8 cellular contexts compared by ENCODE assay signal in the genomic region with DNA sequence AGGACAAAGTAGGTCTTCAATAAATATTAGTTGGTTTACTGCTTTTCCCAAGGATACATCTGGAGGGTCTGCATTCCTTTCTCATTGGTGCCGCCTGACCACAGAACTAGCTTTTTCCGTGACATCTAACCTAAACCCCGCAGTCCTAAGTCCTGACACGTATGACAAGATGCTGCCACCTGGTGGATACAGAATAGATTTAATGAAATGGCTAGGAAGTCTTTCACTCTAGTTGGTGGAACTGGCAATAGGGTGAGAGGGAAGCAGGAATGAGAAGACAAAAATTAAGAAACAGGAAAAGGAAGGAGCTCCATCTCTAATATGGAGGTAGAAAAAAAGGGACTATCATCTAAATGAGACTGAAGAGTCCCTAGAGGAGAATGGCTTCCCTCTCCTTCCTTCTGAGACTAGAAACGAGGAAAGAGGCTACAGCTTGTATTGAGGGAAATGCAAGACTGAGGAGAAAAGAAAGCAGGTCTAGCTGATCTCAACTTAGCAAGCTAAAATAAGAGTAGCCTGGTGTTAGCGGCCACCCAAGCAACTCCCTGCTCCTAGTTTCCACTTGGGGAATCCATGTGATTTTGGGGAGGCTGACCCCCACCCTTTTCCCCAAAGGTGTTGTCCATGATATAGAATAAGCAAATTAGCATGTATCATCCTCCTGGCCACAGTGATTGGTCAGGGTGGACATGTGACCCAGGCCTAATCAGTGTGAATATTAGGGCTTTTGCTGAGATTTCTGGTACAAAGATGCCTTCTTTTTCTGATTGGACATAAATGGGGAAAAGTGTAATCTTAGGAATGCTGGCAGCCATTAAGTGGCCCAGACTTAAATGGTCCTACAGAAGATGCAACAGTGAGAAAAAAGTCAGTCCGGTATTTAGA. TPM values are rescaled to one million over a fixed set of nuclear protein-coding genes. Genes with fewer than 3 reads are reported as not detected.
A peak's percentile ranks its signal among the peaks of the same experiment; 100 is the strongest.
DNase-seq lines count a peak whose midpoint lies in the region; ATAC-seq, FAIRE-seq and TF ChIP-seq lines count a peak whose summit lies in the region.

No MANE protein-coding gene starts in this region.

- TF ChIP-seq RAD21 in HepG2 (CRISPR knock-in tag; IDR thresholded peaks at IDR 0.05): peak; percentile 59; the same call in 1 of the 2 replicates

- H3K27ac ChIP-seq in HepG2 (ENCODE audit: extremely low read length, insufficient read depth, low read length): no peak overlapping the region

- no peaks in the 10 kb centered on the region for H3K9me3 ChIP-seq in HepG2 (ENCODE audit: low read length)

- DNase-seq in DMS 273 treated with DMSO at 0.1 percent for 48 hours (lab: John Stamatoyannopoulos, UW) (peak; percentile 100), NCI-H345 (lab: John Stamatoyannopoulos, UW) (peak; percentile 90), dermis blood vessel endothelial cell (peak; percentile 91), HepG2 (ENCODE audit: low spot score) (peak; percentile 85)
- peak; percentile 6 to 29 for DNase-seq in stimulated activated CD8-positive, alpha-beta memory T cell treated with anti-CD3 and anti-CD28 coated beads, Interleukin-4, amount 100 ng/mL, for 1 hour (ENCODE audit: low read depth in 2 of 2, low spot score in 1 of 2)

- H3K9ac ChIP-seq in HepG2 (ENCODE audit: insufficient read depth, low read depth, low read length): no peak overlapping the region

- H3K4me3 ChIP-seq in WI38 (ENCODE audit: low read depth, low read length): no peak overlapping the region
- H3K4me3 ChIP-seq in HepG2 (replicated peaks in 1 of 3; ENCODE audit: insufficient read depth in 1 of 3, low read depth in 2 of 3, low read length in 3 of 3): no peak overlapping the region

- no peak overlapping the region for H2AFZ ChIP-seq in HepG2 (ENCODE audit: low read length)

- no peaks in the 10 kb centered on the region for H3K79me2 ChIP-seq in HepG2 (ENCODE audit: insufficient read depth, low read length)

- intact Hi-C loops in HepG2 (cut with micrococcal nuclease; ENCODE audit: unreplicated experiment): loop anchor here (1.0 to 2.0 kb wide), 2 partner anchors 40 to 58 kb away; partner anchors contain the start of gene PSMB4

- peak; percentile 55 for ATAC-seq in HG03060 (IDR thresholded peaks at IDR 0.05; ENCODE audit: low read depth, unreplicated experiment)
- ATAC-seq in HepG2: peak; percentile 88
- ATAC-seq in HG03108 (IDR thresholded peaks at IDR 0.05; ENCODE audit: unreplicated experiment): no peak

- 47% methylated on average over 7 of the region's 7 CpGs for WGBS in HepG2 (ENCODE audit: low lambda C conversion rate)

- H3K4me2 ChIP-seq in HepG2 (ENCODE audit: low read depth, low read length): no peak overlapping the region

- no peaks in the 10 kb centered on the region for H3K27me3 ChIP-seq in HepG2 (ENCODE audit: control insufficient read depth in 1 of 2, insufficient read depth in 2 of 2, low read length in 2 of 2)

- peak; percentile 39 for TF ChIP-seq CTCF in WI38 (IDR thresholded peaks at IDR 0.05; ENCODE audit: low read depth, low read length)
- peak; percentile 87 for TF ChIP-seq CTCF in HepG2 (CRISPR knock-in tag; IDR thresholded peaks at IDR 0.05)

- TF ChIP-seq EP300 in HepG2 (IDR thresholded peaks at IDR 0.05; ENCODE audit: low read depth in 2 of 2, low read length in 2 of 2) (no peak), HepG2 (CRISPR knock-in tag; IDR thresholded peaks at IDR 0.05; ENCODE audit: borderline replicate concordance) (no peak)

- H3K36me3 ChIP-seq in HepG2 (replicated peaks in 1 of 2; ENCODE audit: control insufficient read depth in 1 of 2, insufficient read depth in 2 of 2, low read length in 2 of 2): peaks cover 7 to 24% of the 10 kb centered on the region in 2 experiments; a peak in 3 of 5 replicates

- POLR2A ChIA-PET in HepG2 (lab: Yijun Ruan, JAX): interaction anchor here (0.8 to 1.6 kb wide), 7 partner anchors 14 to 144 kb away, joined by 3 to 13 read pairs (median 4); partner anchors contain the start of genes PI4KB, PSMB4, PSMD4 and ZNF687

- BruUV-seq in HepG2 (replicated peaks; lab: Mats Ljungman, UMichigan): no TSS peak

- peak; percentile 87 for FAIRE-seq in HepG2 (lab: Jason Lieb, UNC)

- no peaks in the 10 kb centered on the region for H4K20me1 ChIP-seq in HepG2 (ENCODE audit: insufficient read depth, low read length)

- in situ Hi-C loops in HepG2 (cut with HindIII; ENCODE audit: extremely low pct_ligation_motif_present, low pct_unique_long_range_greater_than_20kb): loop anchor here (5.0 kb wide), 1 partner anchor 39 kb away; no protein-coding TSS in a partner anchor

- CTCF ChIA-PET in HepG2 (lab: Yijun Ruan, JAX; ENCODE audit: low intra/inter-chr PET ratio, low total read pairs): interaction anchor here (1.4 to 3.1 kb wide), 2 partner anchors 39 to 145 kb away, joined by 4 to 56 read pairs; no protein-coding TSS in a partner anchor

- peaks cover 6% of the 10 kb centered on the region for H3K4me1 ChIP-seq in HepG2 (ENCODE audit: insufficient read depth, low read length)

- 0 out of 4 replicates have a peak, but pooled peaks of 1 of the 2 experiments have one; percentile 26 for TF ChIP-seq POLR2A in HepG2 (IDR thresholded peaks at IDR 0.05; ENCODE audit: insufficient read depth in 1 of 2, low read depth in 2 of 2, low read length in 2 of 2)

RNA-seq across cellular contexts. Expression of gene RFX5, which starts 5.9 kb away (rescaled TPM):
- total RNA-seq in dermis blood vessel endothelial cell: 68.8 and 73.3 TPM in 2 replicates
- 32.0 and 36.2 TPM in 2 replicates for total RNA-seq in HepG2 (2016; rRNA removed; fragmentation: Illumina TruSeq; extraction: Trizol)
- 4.1 and 4.4 TPM in 2 replicates for total RNA-seq in HepG2 (2016; cell fraction: cytosol; rRNA removed; fragmentation: Illumina TruSeq; extraction: Trizol; ENCODE audit: low read depth)
- total RNA-seq in HepG2 (2016; cell fraction: insoluble cytoplasmic fraction; rRNA removed; fragmentation: Illumina TruSeq; extraction: Trizol): 37.2 and 39.7 TPM in 2 replicates
- total RNA-seq in HepG2 (2016; cell fraction: membrane; rRNA removed; fragmentation: Illumina TruSeq; extraction: Trizol): 15.6 and 17.0 TPM in 2 replicates
- 44.6 and 44.7 TPM in 2 replicates for total RNA-seq in HepG2 (2016; cell fraction: nucleus; rRNA removed; fragmentation: Illumina TruSeq; extraction: Trizol)
- polyA plus RNA-seq in HepG2 (2011; rRNA removed): 17.9 and 20.3 TPM in 2 replicates
- 7.9 and 8.2 TPM in 2 replicates for polyA plus RNA-seq in HepG2 (2011; cell fraction: cytosol; rRNA removed)
- 43.2 and 45.6 TPM in 2 replicates for polyA plus RNA-seq in HepG2 (2011; cell fraction: nucleus; rRNA removed)
- polyA plus RNA-seq in HepG2 (2012): 11.7 and 16.5 TPM in 2 replicates
- 2.7 and 2.8 TPM in 2 replicates for polyA plus RNA-seq in HepG2 (2016; cell fraction: cytosol; fragmentation: Illumina TruSeq; extraction: Trizol; ENCODE audit: low read depth)
- 27.2 and 30.5 TPM in 2 replicates for polyA plus RNA-seq in HepG2 (2016; cell fraction: insoluble cytoplasmic fraction; fragmentation: Illumina TruSeq; extraction: Trizol; ENCODE audit: low read depth)
- 8.9 and 10.1 TPM in 2 replicates for polyA plus RNA-seq in HepG2 (2016; cell fraction: membrane; fragmentation: Illumina TruSeq; extraction: Trizol; ENCODE audit: low read depth)
- 62.2 and 65.3 TPM in 2 replicates for polyA plus RNA-seq in HepG2 (2016; cell fraction: nucleus; fragmentation: Illumina TruSeq; extraction: Trizol; ENCODE audit: insufficient read depth, low read depth)
- polyA minus RNA-seq in HepG2 (2011; rRNA and poly(A)+ RNA removed; ENCODE audit: low replicate concordance): 33.0 and 287 TPM in 2 replicates
- polyA minus RNA-seq in HepG2 (2011; cell fraction: cytosol; rRNA and poly(A)+ RNA removed): 7.7 and 9.6 TPM in 2 replicates
- polyA minus RNA-seq in HepG2 (2011; cell fraction: nucleus; rRNA and poly(A)+ RNA removed): 15.8 and 22.1 TPM in 2 replicates

RNA-seq across cellular contexts. Expression of gene PI4KB, which starts 13.9 kb away (rescaled TPM):
- total RNA-seq in dermis blood vessel endothelial cell: 45.5 and 55.3 TPM in 2 replicates
- 18.6 and 19.5 TPM in 2 replicates for total RNA-seq in HepG2 (2016; rRNA removed; fragmentation: Illumina TruSeq; extraction: Trizol)
- total RNA-seq in HepG2 (2016; cell fraction: cytosol; rRNA removed; fragmentation: Illumina TruSeq; extraction: Trizol; ENCODE audit: low read depth): 7.7 and 8.5 TPM in 2 replicates
- 18.7 and 20.1 TPM in 2 replicates for total RNA-seq in HepG2 (2016; cell fraction: insoluble cytoplasmic fraction; rRNA removed; fragmentation: Illumina TruSeq; extraction: Trizol)
- total RNA-seq in HepG2 (2016; cell fraction: membrane; rRNA removed; fragmentation: Illumina TruSeq; extraction: Trizol): 16.6 and 17.9 TPM in 2 replicates
- 17.8 and 19.5 TPM in 2 replicates for total RNA-seq in HepG2 (2016; cell fraction: nucleus; rRNA removed; fragmentation: Illumina TruSeq; extraction: Trizol)
- 29.3 and 32.6 TPM in 2 replicates for polyA plus RNA-seq in HepG2 (2011; rRNA removed)
- 25.3 and 25.8 TPM in 2 replicates for polyA plus RNA-seq in HepG2 (2011; cell fraction: cytosol; rRNA removed)
- 36.5 and 43.7 TPM in 2 replicates for polyA plus RNA-seq in HepG2 (2011; cell fraction: nucleus; rRNA removed)
- polyA plus RNA-seq in HepG2 (2012): 12.6 and 16.2 TPM in 2 replicates
- polyA plus RNA-seq in HepG2 (2016; cell fraction: cytosol; fragmentation: Illumina TruSeq; extraction: Trizol; ENCODE audit: low read depth): 3.9 and 4.4 TPM in 2 replicates
- polyA plus RNA-seq in HepG2 (2016; cell fraction: insoluble cytoplasmic fraction; fragmentation: Illumina TruSeq; extraction: Trizol; ENCODE audit: low read depth): 19.7 and 20.5 TPM in 2 replicates
- polyA plus RNA-seq in HepG2 (2016; cell fraction: membrane; fragmentation: Illumina TruSeq; extraction: Trizol; ENCODE audit: low read depth): 11.0 and 12.5 TPM in 2 replicates
- 31.3 and 33.3 TPM in 2 replicates for polyA plus RNA-seq in HepG2 (2016; cell fraction: nucleus; fragmentation: Illumina TruSeq; extraction: Trizol; ENCODE audit: insufficient read depth, low read depth)
- 58.3 and 156 TPM in 2 replicates for polyA minus RNA-seq in HepG2 (2011; rRNA and poly(A)+ RNA removed; ENCODE audit: low replicate concordance)
- polyA minus RNA-seq in HepG2 (2011; cell fraction: cytosol; rRNA and poly(A)+ RNA removed): 14.8 and 17.7 TPM in 2 replicates
- polyA minus RNA-seq in HepG2 (2011; cell fraction: nucleus; rRNA and poly(A)+ RNA removed): 29.6 and 32.7 TPM in 2 replicates

RNA-seq across cellular contexts. Expression of gene SELENBP1, which starts 31.4 kb away (rescaled TPM):
- total RNA-seq in dermis blood vessel endothelial cell (5.3 TPM in 2 replicates), HepG2 (2016; rRNA removed; fragmentation: Illumina TruSeq; extraction: Trizol) (29.0 and 30.2 TPM in 2 replicates)
- total RNA-seq in HepG2 (2016; cell fraction: cytosol; rRNA removed; fragmentation: Illumina TruSeq; extraction: Trizol; ENCODE audit: low read depth): 6.3 and 6.7 TPM in 2 replicates
- total RNA-seq in HepG2 (2016; cell fraction: insoluble cytoplasmic fraction; rRNA removed; fragmentation: Illumina TruSeq; extraction: Trizol): 27.8 and 30.0 TPM in 2 replicates
- total RNA-seq in HepG2 (2016; cell fraction: membrane; rRNA removed; fragmentation: Illumina TruSeq; extraction: Trizol): 9.8 and 12.1 TPM in 2 replicates
- total RNA-seq in HepG2 (2016; cell fraction: nucleus; rRNA removed; fragmentation: Illumina TruSeq; extraction: Trizol): 18.8 and 23.3 TPM in 2 replicates
- 27.8 and 29.3 TPM in 2 replicates for polyA plus RNA-seq in HepG2 (2011; rRNA removed)
- 21.3 and 26.7 TPM in 2 replicates for polyA plus RNA-seq in HepG2 (2011; cell fraction: cytosol; rRNA removed)
- polyA plus RNA-seq in HepG2 (2011; cell fraction: nucleus; rRNA removed): 89.4 and 101 TPM in 2 replicates
- 13.2 and 18.5 TPM in 2 replicates for polyA plus RNA-seq in HepG2 (2012)
- 6.6 and 7.1 TPM in 2 replicates for polyA plus RNA-seq in HepG2 (2016; cell fraction: cytosol; fragmentation: Illumina TruSeq; extraction: Trizol; ENCODE audit: low read depth)
- 32.9 and 33.5 TPM in 2 replicates for polyA plus RNA-seq in HepG2 (2016; cell fraction: insoluble cytoplasmic fraction; fragmentation: Illumina TruSeq; extraction: Trizol; ENCODE audit: low read depth)
- polyA plus RNA-seq in HepG2 (2016; cell fraction: membrane; fragmentation: Illumina TruSeq; extraction: Trizol; ENCODE audit: low read depth): 9.9 and 10.0 TPM in 2 replicates
- polyA plus RNA-seq in HepG2 (2016; cell fraction: nucleus; fragmentation: Illumina TruSeq; extraction: Trizol; ENCODE audit: insufficient read depth, low read depth): 46.6 and 51.9 TPM in 2 replicates
- polyA minus RNA-seq in HepG2 (2011; rRNA and poly(A)+ RNA removed; ENCODE audit: low replicate concordance): 34.1 and 67.3 TPM in 2 replicates
- polyA minus RNA-seq in HepG2 (2011; cell fraction: cytosol; rRNA and poly(A)+ RNA removed): 11.9 and 16.5 TPM in 2 replicates
- polyA minus RNA-seq in HepG2 (2011; cell fraction: nucleus; rRNA and poly(A)+ RNA removed): 13.3 and 13.8 TPM in 2 replicates

RNA-seq across cellular contexts. Expression of gene PSMB4, which starts 58.3 kb away (rescaled TPM):
- total RNA-seq in dermis blood vessel endothelial cell: 322 and 414 TPM in 2 replicates
- total RNA-seq in HepG2 (2016; rRNA removed; fragmentation: Illumina TruSeq; extraction: Trizol): 336 and 414 TPM in 2 replicates
- total RNA-seq in HepG2 (2016; cell fraction: cytosol; rRNA removed; fragmentation: Illumina TruSeq; extraction: Trizol; ENCODE audit: low read depth): 180 and 186 TPM in 2 replicates
- total RNA-seq in HepG2 (2016; cell fraction: insoluble cytoplasmic fraction; rRNA removed; fragmentation: Illumina TruSeq; extraction: Trizol): 337 and 459 TPM in 2 replicates
- 216 and 229 TPM in 2 replicates for total RNA-seq in HepG2 (2016; cell fraction: membrane; rRNA removed; fragmentation: Illumina TruSeq; extraction: Trizol)
- 150 and 151 TPM in 2 replicates for total RNA-seq in HepG2 (2016; cell fraction: nucleus; rRNA removed; fragmentation: Illumina TruSeq; extraction: Trizol)
- 364 and 383 TPM in 2 replicates for polyA plus RNA-seq in HepG2 (2011; rRNA removed)
- polyA plus RNA-seq in HepG2 (2011; cell fraction: cytosol; rRNA removed): 449 and 490 TPM in 2 replicates
- polyA plus RNA-seq in HepG2 (2011; cell fraction: nucleus; rRNA removed): 275 and 307 TPM in 2 replicates
- 200 and 247 TPM in 2 replicates for polyA plus RNA-seq in HepG2 (2012)
- 167 and 178 TPM in 2 replicates for polyA plus RNA-seq in HepG2 (2016; cell fraction: cytosol; fragmentation: Illumina TruSeq; extraction: Trizol; ENCODE audit: low read depth)
- 392 and 404 TPM in 2 replicates for polyA plus RNA-seq in HepG2 (2016; cell fraction: insoluble cytoplasmic fraction; fragmentation: Illumina TruSeq; extraction: Trizol; ENCODE audit: low read depth)
- polyA plus RNA-seq in HepG2 (2016; cell fraction: membrane; fragmentation: Illumina TruSeq; extraction: Trizol; ENCODE audit: low read depth): 186 and 200 TPM in 2 replicates
- polyA plus RNA-seq in HepG2 (2016; cell fraction: nucleus; fragmentation: Illumina TruSeq; extraction: Trizol; ENCODE audit: insufficient read depth, low read depth): 265 and 270 TPM in 2 replicates
- 277 and 543 TPM in 2 replicates for polyA minus RNA-seq in HepG2 (2011; rRNA and poly(A)+ RNA removed; ENCODE audit: low replicate concordance)
- polyA minus RNA-seq in HepG2 (2011; cell fraction: cytosol; rRNA and poly(A)+ RNA removed): 101 and 117 TPM in 2 replicates
- polyA minus RNA-seq in HepG2 (2011; cell fraction: nucleus; rRNA and poly(A)+ RNA removed): 64.9 and 71.7 TPM in 2 replicates

RNA-seq across cellular contexts. Expression of gene ZNF687, which starts 59.0 kb away (rescaled TPM):
- 12.6 and 16.6 TPM in 2 replicates for total RNA-seq in dermis blood vessel endothelial cell
- total RNA-seq in HepG2 (2016; rRNA removed; fragmentation: Illumina TruSeq; extraction: Trizol): 14.1 and 15.0 TPM in 2 replicates
- total RNA-seq in HepG2 (2016; cell fraction: cytosol; rRNA removed; fragmentation: Illumina TruSeq; extraction: Trizol; ENCODE audit: low read depth): 3.3 and 3.9 TPM in 2 replicates
- 13.7 and 14.2 TPM in 2 replicates for total RNA-seq in HepG2 (2016; cell fraction: insoluble cytoplasmic fraction; rRNA removed; fragmentation: Illumina TruSeq; extraction: Trizol)
- 6.1 and 7.4 TPM in 2 replicates for total RNA-seq in HepG2 (2016; cell fraction: membrane; rRNA removed; fragmentation: Illumina TruSeq; extraction: Trizol)
- total RNA-seq in HepG2 (2016; cell fraction: nucleus; rRNA removed; fragmentation: Illumina TruSeq; extraction: Trizol): 15.7 and 20.5 TPM in 2 replicates
- polyA plus RNA-seq in HepG2 (2011; rRNA removed): 16.5 and 24.5 TPM in 2 replicates
- 11.9 and 16.7 TPM in 2 replicates for polyA plus RNA-seq in HepG2 (2011; cell fraction: cytosol; rRNA removed)
- polyA plus RNA-seq in HepG2 (2011; cell fraction: nucleus; rRNA removed): 55.2 and 58.3 TPM in 2 replicates
- 12.2 and 12.3 TPM in 2 replicates for polyA plus RNA-seq in HepG2 (2012)
- 0.57 and 1.1 TPM in 2 replicates for polyA plus RNA-seq in HepG2 (2016; cell fraction: cytosol; fragmentation: Illumina TruSeq; extraction: Trizol; ENCODE audit: low read depth)
- 9.8 and 13.6 TPM in 2 replicates for polyA plus RNA-seq in HepG2 (2016; cell fraction: insoluble cytoplasmic fraction; fragmentation: Illumina TruSeq; extraction: Trizol; ENCODE audit: low read depth)
- polyA plus RNA-seq in HepG2 (2016; cell fraction: membrane; fragmentation: Illumina TruSeq; extraction: Trizol; ENCODE audit: low read depth): 2.3 and 2.5 TPM in 2 replicates
- 22.9 and 24.3 TPM in 2 replicates for polyA plus RNA-seq in HepG2 (2016; cell fraction: nucleus; fragmentation: Illumina TruSeq; extraction: Trizol; ENCODE audit: insufficient read depth, low read depth)
- polyA minus RNA-seq in HepG2 (2011; rRNA and poly(A)+ RNA removed; ENCODE audit: low replicate concordance): 85.3 and 103 TPM in 2 replicates
- polyA minus RNA-seq in HepG2 (2011; cell fraction: cytosol; rRNA and poly(A)+ RNA removed): 20.1 and 23.3 TPM in 2 replicates
- 44.4 and 49.6 TPM in 2 replicates for polyA minus RNA-seq in HepG2 (2011; cell fraction: nucleus; rRNA and poly(A)+ RNA removed)

Comparison
In these comparisons a context has a peak if more than half of its experiments do, and no peak if none do; other contexts are left out.
1. DNase-seq: peak in every context shown above with its lines; median percentile 100 in DMS 273 treated with DMSO at 0.1 percent for 48 hours; 91 in dermis blood vessel endothelial cell; 90 in NCI-H345; 85 in HepG2; 18 in stimulated activated CD8-positive, alpha-beta memory T cell treated with anti-CD3 and anti-CD28 coated beads, Interleukin-4, amount 100 ng/mL, for 1 hour.